19 cellular contexts compared by ENCODE assay signal in genomic region chr11:65584102-65584501, GRCh38. TPM values are rescaled to one million over a fixed set of nuclear protein-coding genes. Genes with fewer than 3 reads are reported as not detected.
DNase-seq lines count a peak whose midpoint lies in the region; ATAC-seq and TF ChIP-seq lines count a peak whose summit lies in the region.
"Had no signal": no experiment of that assay in that cellular context is flagged by ENCODE, and none has a peak within 500 bp of the region (broad histone marks: within the 10 kb centered on the region; RNA-seq: fewer than 3 reads in every experiment).

No MANE protein-coding gene starts in this region.

- no peaks in the 10 kb centered on the region for H3K27me3 ChIP-seq in prostate gland (replicated peaks; ENCODE audit: insufficient read depth)
- H3K27me3 ChIP-seq: uterus had no signal

- no peaks in the 10 kb centered on the region for H3K4me1 ChIP-seq in prostate gland (replicated peaks)

- peak overlapping the region; percentile 19 for H3K27ac Mint-ChIP-seq in activated CD4-positive, alpha-beta T cell treated with anti-CD3 and anti-CD28 coated beads, Interleukin-2, amount 10 ng/mL, durations not matched to agents 24 days and 14 days
- peak overlapping the region; percentile 39 for H3K27ac Mint-ChIP-seq in memory B cell
- peak overlapping the region; percentile 44 for H3K27ac Mint-ChIP-seq in stimulated activated naive B cell treated with anti-CD40 and anti-IgM and Interleukin-4, amounts not matched to agents 10 μg/mL and 1 μg/mL and 100 μg/mL, for 72 hours

- no peaks in the 10 kb centered on the region for H3K9me3 Mint-ChIP-seq in activated CD4-positive, alpha-beta T cell treated with anti-CD3 and anti-CD28 coated beads, Interleukin-2, amount 10 ng/mL, durations not matched to agents 24 days and 14 days
- no peaks in the 10 kb centered on the region for H3K9me3 Mint-ChIP-seq in memory B cell
- H3K9me3 Mint-ChIP-seq in stimulated activated naive B cell treated with anti-CD40 and anti-IgM and Interleukin-4, amounts not matched to agents 10 μg/mL and 1 μg/mL and 100 μg/mL, for 72 hours, result no peaks in the 10 kb centered on the region
- H3K9me3 Mint-ChIP-seq: nephron had no signal

- no peak for ATAC-seq in memory B cell (ENCODE audit: low read depth)
- no peak for ATAC-seq in stimulated activated naive B cell treated with anti-CD40 and anti-IgM and Interleukin-4, amounts not matched to agents 10 μg/mL and 1 μg/mL and 100 μg/mL, for 72 hours (replicated peaks)
- ATAC-seq in GM21447 (IDR thresholded peaks at IDR 0.05; ENCODE audit: unreplicated experiment), result no peak
- ATAC-seq: esophagus mucosa had no signal

- H3K27ac ChIP-seq in adipose tissue (ENCODE audit: low read depth, low read length) (peak overlapping the region; percentile 23), prostate gland (no peak overlapping the region)
- H3K27ac ChIP-seq: uterus had no signal

- H3K27me3 Mint-ChIP-seq in activated CD4-positive, alpha-beta T cell treated with anti-CD3 and anti-CD28 coated beads, Interleukin-2, amount 10 ng/mL, durations not matched to agents 24 days and 14 days, result no peaks in the 10 kb centered on the region
- H3K27me3 Mint-ChIP-seq in memory B cell, result no peaks in the 10 kb centered on the region
- no peaks in the 10 kb centered on the region for H3K27me3 Mint-ChIP-seq in stimulated activated naive B cell treated with anti-CD40 and anti-IgM and Interleukin-4, amounts not matched to agents 10 μg/mL and 1 μg/mL and 100 μg/mL, for 72 hours

- peaks cover 41% of the 10 kb centered on the region for H3K4me1 Mint-ChIP-seq in activated CD4-positive, alpha-beta T cell treated with anti-CD3 and anti-CD28 coated beads, Interleukin-2, amount 10 ng/mL, durations not matched to agents 24 days and 14 days
- H3K4me1 Mint-ChIP-seq in memory B cell, result peaks cover 22% of the 10 kb centered on the region
- H3K4me1 Mint-ChIP-seq in stimulated activated naive B cell treated with anti-CD40 and anti-IgM and Interleukin-4, amounts not matched to agents 10 μg/mL and 1 μg/mL and 100 μg/mL, for 72 hours, result peaks cover 55 to 67% of the 10 kb centered on the region in 2 donors

- peak overlapping the region; percentile 20 for H3K4me3 Mint-ChIP-seq in activated CD4-positive, alpha-beta T cell treated with anti-CD3 and anti-CD28 coated beads, Interleukin-2, amount 10 ng/mL, durations not matched to agents 24 days and 14 days
- no peak overlapping the region for H3K4me3 Mint-ChIP-seq in memory B cell
- H3K4me3 Mint-ChIP-seq in stimulated activated naive B cell treated with anti-CD40 and anti-IgM and Interleukin-4, amounts not matched to agents 10 μg/mL and 1 μg/mL and 100 μg/mL, for 72 hours, result no peak overlapping the region
- H3K4me3 Mint-ChIP-seq: nephron had no signal

- intact Hi-C loops in activated CD4-positive, alpha-beta T cell treated with anti-CD3 and anti-CD28 coated beads, Interleukin-2, amount 10 ng/mL, durations not matched to agents 24 days and 14 days (cut with micrococcal nuclease), result no loop called here
- intact Hi-C loops in prostate gland (cut with DNase I), result no loop called here

- TF ChIP-seq CTCF in prostate gland (IDR thresholded peaks at IDR 0.05), result no peak

- H3K36me3 ChIP-seq in prostate gland, result peaks cover 0 to 25% of the 10 kb centered on the region in 2 donors
- H3K36me3 ChIP-seq: uterus had no signal

- no peak overlapping the region for H3K4me3 ChIP-seq in prostate gland
- H3K4me3 ChIP-seq: uterus had no signal

- no peaks in the 10 kb centered on the region for H3K9me3 ChIP-seq in prostate gland
- H3K9me3 ChIP-seq: uterus had no signal

- H3K36me3 Mint-ChIP-seq in activated CD4-positive, alpha-beta T cell treated with anti-CD3 and anti-CD28 coated beads, Interleukin-2, amount 10 ng/mL, durations not matched to agents 24 days and 14 days (ENCODE audit: low read depth), result peaks cover 67% of the 10 kb centered on the region
- peaks cover 36% of the 10 kb centered on the region for H3K36me3 Mint-ChIP-seq in memory B cell
- peaks cover 60 to 83% of the 10 kb centered on the region in 2 donors for H3K36me3 Mint-ChIP-seq in stimulated activated naive B cell treated with anti-CD40 and anti-IgM and Interleukin-4, amounts not matched to agents 10 μg/mL and 1 μg/mL and 100 μg/mL, for 72 hours

- no peak for DNase-seq in activated CD4-positive, alpha-beta T cell treated with anti-CD3 and anti-CD28 coated beads, Interleukin-2, amount 10 ng/mL, durations not matched to agents 24 days and 14 days
- DNase-seq in activated CD4-positive, alpha-beta T cell treated with anti-CD3 and anti-CD28 coated beads, Interleukin-2, amount 50 U/mL, for 1 hour, result no peak
- DNase-seq in memory B cell (ENCODE audit: low spot score in 2 of 2) (no peak), prostate gland (ENCODE audit: low spot score) (no peak), UCSD-AML1 (lab: John Stamatoyannopoulos, UW; ENCODE audit: unreplicated experiment) (no peak)
- DNase-seq in stimulated activated naive B cell treated with anti-CD40 and anti-IgM and Interleukin-4, amounts not matched to agents 10 μg/mL and 1 μg/mL and 100 μg/mL, for 72 hours, result no peak
- DNase-seq: activated CD4-positive, alpha-beta T cell treated with anti-CD3 and anti-CD28 coated beads for 4 hours; activated CD8-positive, alpha-beta memory T cell treated with anti-CD3 and anti-CD28 coated beads, Interleukin-2, amount 50 U/mL, for 4 hours; activated gamma-delta T cell treated with Interleukin-2 at 50 U/mL for 16 hours; effector memory CD4-positive, alpha-beta T cell; mesendoderm; NCI-H146; NCI-H524; stimulated activated CD4-positive, alpha-beta T cell treated with anti-CD3 and anti-CD28 coated beads, Interleukin-4, amount 100 ng/mL, for 1 hour; uterus had no signal

- TF ChIP-seq POLR2A in prostate gland (IDR thresholded peaks at IDR 0.05), result no peak

- WGBS in adipose tissue, 3 donors, result 72 to 82% (median 78%) methylated on average over 8 of the region's 8 CpGs
- WGBS in prostate gland, result 70% methylated on average over 8 of the region's 8 CpGs

RNA-seq across cellular contexts. Expression of gene EHBP1L1, which starts 8.2 kb away (rescaled TPM):
- 167 and 173 TPM in 2 replicates for total RNA-seq in activated CD4-positive, alpha-beta T cell treated with anti-CD3 and anti-CD28 coated beads, Interleukin-2, amount 10 ng/mL, durations not matched to agents 24 days and 14 days
- polyA plus RNA-seq in adipose tissue, result 10 to 100 TPM in 2 of 3 donors, 1 to 10 TPM in 1; 9.7 to 70.4 (median 48.5) TPM
- total RNA-seq in prostate gland, result 10 to 100 TPM; 68.2 to 98.7 TPM

RNA-seq across cellular contexts. Expression of gene KCNK7, which starts 11.5 kb away (rescaled TPM):
- total RNA-seq in activated CD4-positive, alpha-beta T cell treated with anti-CD3 and anti-CD28 coated beads, Interleukin-2, amount 10 ng/mL, durations not matched to agents 24 days and 14 days, result 0.69 and 1.3 TPM in 2 replicates
- 1 to 10 TPM in 2 of 3 donors, under 1 TPM in 1; 0.20 to 4.4 (median 3.2) TPM for polyA plus RNA-seq in adipose tissue
- total RNA-seq in prostate gland, result under 1 TPM in 1 of 2 donors, not detected in 1; 0.74 TPM

RNA-seq across cellular contexts. Expression of gene FAM89B, which starts 11.8 kb away (rescaled TPM):
- total RNA-seq in activated CD4-positive, alpha-beta T cell treated with anti-CD3 and anti-CD28 coated beads, Interleukin-2, amount 10 ng/mL, durations not matched to agents 24 days and 14 days, result 39.1 and 42.4 TPM in 2 replicates
- 10 to 100 TPM; 52.2 to 74.9 (median 66.3) TPM for polyA plus RNA-seq in adipose tissue
- total RNA-seq in prostate gland, result 10 to 100 TPM; 68.6 to 92.6 TPM

RNA-seq across cellular contexts. Expression of gene ZNRD2, which starts 13.8 kb away (rescaled TPM):
- total RNA-seq in activated CD4-positive, alpha-beta T cell treated with anti-CD3 and anti-CD28 coated beads, Interleukin-2, amount 10 ng/mL, durations not matched to agents 24 days and 14 days, result 83.3 and 83.4 TPM in 2 replicates
- polyA plus RNA-seq in adipose tissue, result 10 to 100 TPM; 50.0 to 72.9 (median 58.8) TPM
- 10 to 100 TPM; 72.8 to 98.1 TPM for total RNA-seq in prostate gland

RNA-seq across cellular contexts. Expression of gene LTBP3, which starts 25.9 kb away (rescaled TPM):
- 94.9 and 96.9 TPM in 2 replicates for total RNA-seq in activated CD4-positive, alpha-beta T cell treated with anti-CD3 and anti-CD28 coated beads, Interleukin-2, amount 10 ng/mL, durations not matched to agents 24 days and 14 days
- polyA plus RNA-seq in adipose tissue, result 10 to 100 TPM; 44.3 to 69.5 (median 55.4) TPM
- 100 to 1,000 TPM; 220 to 234 TPM for total RNA-seq in prostate gland
